ENCODE assay signal across 11 cellular contexts in the genomic region with DNA sequence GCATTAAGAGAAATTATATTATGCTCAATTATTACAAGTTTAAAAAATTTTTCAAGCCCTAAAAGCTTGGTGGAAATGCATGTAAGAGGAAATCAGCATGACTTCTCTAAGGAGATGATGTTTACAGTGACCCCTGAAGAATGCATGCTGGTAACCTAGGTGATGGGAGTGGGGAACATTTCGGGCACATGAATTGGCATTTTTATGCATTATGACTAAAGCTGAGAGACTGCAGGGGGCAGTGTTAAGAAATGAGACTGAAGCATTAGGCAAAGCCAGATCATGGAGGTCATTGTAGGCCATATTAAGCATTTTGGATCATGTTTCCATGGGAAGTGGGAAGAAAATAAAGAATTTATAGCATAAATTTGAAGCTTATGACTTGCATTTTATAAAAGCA.
DNase-seq lines count a peak whose midpoint lies in the region; ATAC-seq, FAIRE-seq and TF ChIP-seq lines count a peak whose summit lies in the region.
"Had no signal": no experiment of that assay in that cellular context is flagged by ENCODE, and none has a peak within 500 bp of the region (broad histone marks: within the 10 kb centered on the region; RNA-seq: fewer than 3 reads in every experiment).

No MANE protein-coding gene starts in this region.

- H3K36me3 Mint-ChIP-seq in stimulated activated effector memory CD8-positive, alpha-beta T cell treated with anti-CD3 and anti-CD28 coated beads, Interleukin-12 subunit alpha, Interleukin-12 subunit beta, amount 100 ng/mL, for 72 hours, result no peaks in the 10 kb centered on the region
- H3K36me3 Mint-ChIP-seq: activated naive CD4-positive, alpha-beta T cell treated with anti-CD3 and anti-CD28 coated beads, Interleukin-2, amount 50 U/mL, for 24 hours had no signal

- H2AFZ ChIP-seq in fibroblast of lung (ENCODE audit: low read length) (no peak overlapping the region), smooth muscle cell (ENCODE audit: low read depth) (no peak overlapping the region)

- H3K27me3 ChIP-seq in SJSA1 (replicated peaks), result no peaks in the 10 kb centered on the region
- no peaks in the 10 kb centered on the region for H3K27me3 ChIP-seq in fibroblast of lung (ENCODE audit: control insufficient read depth, insufficient read depth, low read length)
- H3K27me3 ChIP-seq in smooth muscle cell (ENCODE audit: low read depth), result no peaks in the 10 kb centered on the region
- H3K27me3 ChIP-seq in pancreas, result no peaks in the 10 kb centered on the region

- FAIRE-seq in pancreas (lab: Jason Lieb, UNC), result no peak

- DNase-seq in DMS53 (lab: John Stamatoyannopoulos, UW) (peak; percentile 8), DMS53 treated with DMSO at 0.1 percent for 48 hours (lab: John Stamatoyannopoulos, UW; ENCODE audit: unreplicated experiment) (no peak), SJSA1 (ENCODE audit: low read depth in 1 of 2, low spot score in 2 of 2) (no peak), fibroblast of lung (ENCODE audit: low read depth in 2 of 2) (peak; percentile 42 to 54), smooth muscle cell (lab: John Stamatoyannopoulos, UW; ENCODE audit: unreplicated experiment) (no peak), pancreas (no peak), GDM1 (lab: John Stamatoyannopoulos, UW) (no peak)
- no peak for DNase-seq in stimulated activated effector memory CD8-positive, alpha-beta T cell treated with anti-CD3 and anti-CD28 coated beads, Interleukin-12 subunit alpha, Interleukin-12 subunit beta, amount 100 ng/mL, for 72 hours (ENCODE audit: low spot score in 2 of 2)
- DNase-seq: activated CD4-positive, CD25-positive, alpha-beta regulatory T cell; NCI-H748 treated with DMSO at 0.1 percent for 48 hours had no signal

- H4K20me1 ChIP-seq in fibroblast of lung (ENCODE audit: control insufficient read depth, extremely low read depth, insufficient read depth, low read length) (no peaks in the 10 kb centered on the region), smooth muscle cell (ENCODE audit: low read depth) (no peaks in the 10 kb centered on the region)

- ATAC-seq in pancreas, result no peak
- no peak for ATAC-seq in stimulated activated effector memory CD8-positive, alpha-beta T cell treated with anti-CD3 and anti-CD28 coated beads, Interleukin-12 subunit alpha, Interleukin-12 subunit beta, amount 100 ng/mL, for 72 hours

- H3K9ac ChIP-seq in fibroblast of lung (ENCODE audit: insufficient read depth, low read length) (no peak overlapping the region), smooth muscle cell (ENCODE audit: low read depth) (no peak overlapping the region)

- no peaks in the 10 kb centered on the region for H3K4me1 Mint-ChIP-seq in stimulated activated effector memory CD8-positive, alpha-beta T cell treated with anti-CD3 and anti-CD28 coated beads, Interleukin-12 subunit alpha, Interleukin-12 subunit beta, amount 100 ng/mL, for 72 hours
- H3K4me1 Mint-ChIP-seq: activated naive CD4-positive, alpha-beta T cell treated with anti-CD3 and anti-CD28 coated beads, Interleukin-2, amount 50 U/mL, for 24 hours had no signal

- H3K9me3 ChIP-seq in SJSA1 (replicated peaks), result no peaks in the 10 kb centered on the region
- no peaks in the 10 kb centered on the region for H3K9me3 ChIP-seq in fibroblast of lung (ENCODE audit: control insufficient read depth, insufficient read depth, low read depth, low read length)
- H3K9me3 ChIP-seq in smooth muscle cell (replicated peaks; ENCODE audit: low read depth), result no peaks in the 10 kb centered on the region
- no peaks in the 10 kb centered on the region for H3K9me3 ChIP-seq in pancreas

- intact Hi-C loops in pancreas (cut with DNase I), result loop anchor here in 1 of 3 donors (10.0 kb wide), 1 partner anchor 421 kb away; the partner anchor contains the start of gene FAT4

- peak; percentile 20 to 26 for TF ChIP-seq CTCF in fibroblast of lung (conservative IDR thresholded peaks at IDR 0.05 in 1 of 2, IDR thresholded peaks at IDR 0.05 in 1 of 2; ENCODE audit: low read depth in 1 of 2, low read length in 2 of 2)
- TF ChIP-seq CTCF in smooth muscle cell (IDR thresholded peaks at IDR 0.05; ENCODE audit: borderline replicate concordance, insufficient read depth, poor library complexity, severe bottlenecking), result peak; percentile 11
- TF ChIP-seq CTCF in pancreas (IDR thresholded peaks at IDR 0.05), result no peak

- H3K27ac Mint-ChIP-seq in stimulated activated effector memory CD8-positive, alpha-beta T cell treated with anti-CD3 and anti-CD28 coated beads, Interleukin-12 subunit alpha, Interleukin-12 subunit beta, amount 100 ng/mL, for 72 hours, result no peak overlapping the region
- H3K27ac Mint-ChIP-seq: activated naive CD4-positive, alpha-beta T cell treated with anti-CD3 and anti-CD28 coated beads, Interleukin-2, amount 50 U/mL, for 24 hours had no signal

- H3K36me3 ChIP-seq in SJSA1 (no peaks in the 10 kb centered on the region), fibroblast of lung (ENCODE audit: control insufficient read depth, insufficient read depth, low read length) (no peaks in the 10 kb centered on the region), smooth muscle cell (ENCODE audit: low read depth) (no peaks in the 10 kb centered on the region), pancreas (no peaks in the 10 kb centered on the region)

- H3K27ac ChIP-seq in SJSA1 (peak overlapping the region; percentile 89), fibroblast of lung (ENCODE audit: insufficient read depth, low read length) (no peak overlapping the region), smooth muscle cell (ENCODE audit: low read depth) (peak overlapping the region; percentile 69), pancreas (no peak overlapping the region)

- H3K9me3 Mint-ChIP-seq in stimulated activated effector memory CD8-positive, alpha-beta T cell treated with anti-CD3 and anti-CD28 coated beads, Interleukin-12 subunit alpha, Interleukin-12 subunit beta, amount 100 ng/mL, for 72 hours, result peaks cover 16% of the 10 kb centered on the region
- H3K9me3 Mint-ChIP-seq: activated naive CD4-positive, alpha-beta T cell treated with anti-CD3 and anti-CD28 coated beads, Interleukin-2, amount 50 U/mL, for 24 hours had no signal

- H3K4me3 ChIP-seq in SJSA1, result no peak overlapping the region
- H3K4me3 ChIP-seq in fibroblast of lung (replicated peaks in 1 of 4; ENCODE audit: control extremely low read depth in 1 of 4, insufficient read depth in 1 of 4, low read depth in 3 of 4, low read length in 4 of 4), result no peak overlapping the region
- H3K4me3 ChIP-seq in smooth muscle cell, result no peak overlapping the region
- no peak overlapping the region for H3K4me3 ChIP-seq in pancreas

- no peaks in the 10 kb centered on the region for H3K79me2 ChIP-seq in fibroblast of lung (ENCODE audit: control insufficient read depth, insufficient read depth, low read length)
- H3K79me2 ChIP-seq in smooth muscle cell (ENCODE audit: low read depth), result no peaks in the 10 kb centered on the region

- H3K4me3 Mint-ChIP-seq in stimulated activated effector memory CD8-positive, alpha-beta T cell treated with anti-CD3 and anti-CD28 coated beads, Interleukin-12 subunit alpha, Interleukin-12 subunit beta, amount 100 ng/mL, for 72 hours, result no peak overlapping the region
- H3K4me3 Mint-ChIP-seq: activated naive CD4-positive, alpha-beta T cell treated with anti-CD3 and anti-CD28 coated beads, Interleukin-2, amount 50 U/mL, for 24 hours had no signal

- 72% methylated on average over 1 of the region's 1 CpG for WGBS in smooth muscle cell (ENCODE audit: low lambda C conversion rate)
- WGBS in pancreas, 2 donors, result 80 to 92% methylated on average over 1 of the region's 1 CpG

- H3K4me2 ChIP-seq in fibroblast of lung (ENCODE audit: extremely low read depth, insufficient read depth, low read length), result no peak overlapping the region
- H3K4me2 ChIP-seq in smooth muscle cell, result no peak overlapping the region

- H3F3A ChIP-seq in smooth muscle cell (ENCODE audit: low read depth), result no peaks in the 10 kb centered on the region

- H3K4me1 ChIP-seq in SJSA1 (replicated peaks) (peaks cover 31% of the 10 kb centered on the region), fibroblast of lung (ENCODE audit: control insufficient read depth, extremely low read depth, insufficient read depth, low read length) (peaks cover 3% of the 10 kb centered on the region), smooth muscle cell (ENCODE audit: low read depth) (peaks cover 20% of the 10 kb centered on the region), pancreas (peaks cover 0 to 2% (median 0%) of the 10 kb centered on the region in 3 donors)

Comparison
In these comparisons a context has a peak if more than half of its experiments do, and no peak if none do; other contexts are left out.
1. DNase-seq: peak in DMS53 (single experiment) and fibroblast of lung (2 of 2); none in DMS53 treated with DMSO at 0.1 percent for 48 hours (single experiment), SJSA1 (0 of 2), smooth muscle cell (single experiment), pancreas (0 of 6), GDM1 (single experiment) and stimulated activated effector memory CD8-positive, alpha-beta T cell treated with anti-CD3 and anti-CD28 coated beads, Interleukin-12 subunit alpha, Interleukin-12 subunit beta, amount 100 ng/mL, for 72 hours (0 of 2).
2. H3K27ac ChIP-seq: peak in SJSA1 (single experiment) and smooth muscle cell (single experiment); none in fibroblast of lung (single experiment) and pancreas (0 of 4).
3. CTCF ChIP-seq: peak in fibroblast of lung (2 of 2) and smooth muscle cell (single experiment); none in pancreas (0 of 4).